In genomic region chr10:63829573-63830149, GRCh38 we compare ENCODE assay signal across 13 cellular contexts.
A peak's percentile ranks its signal among the peaks of the same experiment; 100 is the strongest.
DNase-seq lines count a peak whose midpoint lies in the region; ATAC-seq, FAIRE-seq and TF ChIP-seq lines count a peak whose summit lies in the region.
"Had no signal": no experiment of that assay in that cellular context is flagged by ENCODE, and none has a peak within 500 bp of the region (broad histone marks: within the 10 kb centered on the region; RNA-seq: fewer than 3 reads in every experiment).

No MANE protein-coding gene starts in this region.

- DNase-seq in H7 (peak; percentile 8), H1 (ENCODE audit: low read depth in 1 of 2, low spot score in 2 of 2) (no peak), mesendoderm (peak; percentile 35), cerebellar nuclear complex (lab: John Stamatoyannopoulos, UW) (no peak), NCI-H1105 (lab: John Stamatoyannopoulos, UW) (no peak), activated gamma-delta T cell treated with Interleukin-2 at 50 U/mL for 16 hours (no peak)
- DNase-seq: ACHN; CD4-positive, CD25-positive, alpha-beta regulatory T cell; DMS53 had no signal

- H3K27ac ChIP-seq in H1 (ENCODE audit: low read depth, low read length) (no peak overlapping the region), mesendoderm (ENCODE audit: low read depth, low read length) (no peak overlapping the region)
- H3K27ac ChIP-seq: BLaER1 treated with 17β-estradiol and CSF1 and Interleukin-3, amounts not matched to agents 10 nM and 100 nM; KMS-11 had no signal

- H2BK15ac ChIP-seq in H1 (ENCODE audit: low read length) (no peak overlapping the region), mesendoderm (replicated peaks; ENCODE audit: low read depth) (no peak overlapping the region)

- TF ChIP-seq POLR2A in H1 (IDR thresholded peaks at IDR 0.05; ENCODE audit: control extremely low read depth in 1 of 2, low read depth in 2 of 2, low read length in 2 of 2): no peak

- no peak overlapping the region for H2BK12ac ChIP-seq in H1 (ENCODE audit: low read depth, low read length)

- no peaks in the 10 kb centered on the region for H3K9me3 ChIP-seq in H1 (ENCODE audit: insufficient read depth in 2 of 2, low read depth in 1 of 2, low read length in 1 of 2)
- H3K9me3 ChIP-seq: BLaER1 treated with 17β-estradiol and CSF1 and Interleukin-3, amounts not matched to agents 10 nM and 100 nM had no signal

- no peak overlapping the region for H2BK20ac ChIP-seq in H1 (ENCODE audit: low read length)

- no peaks in the 10 kb centered on the region for H3K27me3 ChIP-seq in H7 (ENCODE audit: control insufficient read depth, insufficient read depth, low read length)
- no peaks in the 10 kb centered on the region for H3K27me3 ChIP-seq in H1 (replicated peaks in 1 of 4; ENCODE audit: control insufficient read depth in 3 of 4, extremely low read depth in 1 of 4, insufficient read depth in 3 of 4, low read length in 3 of 4)
- no peaks in the 10 kb centered on the region for H3K27me3 ChIP-seq in mesendoderm (ENCODE audit: insufficient read depth, low read length, poor library complexity)
- H3K27me3 ChIP-seq: BLaER1 treated with 17β-estradiol and CSF1 and Interleukin-3, amounts not matched to agents 10 nM and 100 nM had no signal

- H4K8ac ChIP-seq in H1 (ENCODE audit: extremely low read depth, insufficient read depth, low read length): no peak overlapping the region
- no peak overlapping the region for H4K8ac ChIP-seq in mesendoderm (ENCODE audit: low read depth, low read length)

- H3K14ac ChIP-seq in H1 (ENCODE audit: insufficient read length): no peak overlapping the region

- peak overlapping the region; percentile 59; the same call in 1 of the 2 replicates for H2AFZ ChIP-seq in H1 (ENCODE audit: low read length)

- H3K79me2 ChIP-seq in H1 (ENCODE audit: control insufficient read depth in 1 of 2, insufficient read depth in 2 of 2, low read length in 2 of 2) (no peaks in the 10 kb centered on the region), mesendoderm (ENCODE audit: control insufficient read depth, insufficient read depth, low read length) (no peaks in the 10 kb centered on the region)

- H2AK5ac ChIP-seq in H1 (ENCODE audit: low read depth, low read length): no peak overlapping the region
- H2AK5ac ChIP-seq in mesendoderm (ENCODE audit: low read length): no peak overlapping the region

- H3K4me3 ChIP-seq in H7 (ENCODE audit: insufficient read depth, low read depth, low read length) (no peak overlapping the region), H1 (ENCODE audit: extremely low read depth in 1 of 4, insufficient read depth in 2 of 4, low read depth in 3 of 4, low read length in 4 of 4) (no peak overlapping the region), mesendoderm (ENCODE audit: low read length) (no peak overlapping the region)
- H3K4me3 ChIP-seq: BLaER1 treated with 17β-estradiol and CSF1 and Interleukin-3, amounts not matched to agents 10 nM and 100 nM had no signal

- peaks cover 0 to 7% (median 2%) of the 10 kb centered on the region in 4 experiments; a peak in 5 of 7 replicates for H3K4me1 ChIP-seq in H1 (replicated peaks in 1 of 4; ENCODE audit: control insufficient read depth in 3 of 4, insufficient read depth in 4 of 4, low read length in 3 of 4)
- peaks cover 2% of the 10 kb centered on the region for H3K4me1 ChIP-seq in mesendoderm (ENCODE audit: control insufficient read depth, low read depth, low read length)

- WGBS in H1 (ENCODE audit: extremely low coverage in 1 of 2, insufficient coverage in 1 of 2, insufficient read length in 1 of 2, insufficient replicate concordance in 2 of 2, low coverage in 1 of 2, low lambda C conversion rate in 2 of 2, missing lambda C conversion rate in 1 of 2), 2 experiments: 61% methylated on average over 5 of the region's 5 CpGs; no CpG with 5 or more reads in 1 of the 2 experiments
- WGBS in mesendoderm (ENCODE audit: extremely low coverage, insufficient coverage, low lambda C conversion rate): no CpG with 5 or more reads among the region's 5 CpGs

- no peak for TF ChIP-seq RAD21 in H1 (IDR thresholded peaks at IDR 0.05 in 1 of 2, conservative IDR thresholded peaks at IDR 0.05 in 1 of 2; ENCODE audit: low read depth in 2 of 2, low read length in 2 of 2)

- H2BK5ac ChIP-seq in H1 (ENCODE audit: low read depth, low read length): no peak overlapping the region
- H2BK5ac ChIP-seq in mesendoderm (ENCODE audit: low read length): no peak overlapping the region

- CTCF ChIA-PET in H1 (lab: Charles Lee; ENCODE audit: partially characterized antibody): interaction anchor here (1.2 to 2.5 kb wide), 3 partner anchors 10 to 12 kb away, joined by 3 to 18 read pairs (median 6); no protein-coding TSS in a partner anchor

- no peaks in the 10 kb centered on the region for H3K36me3 ChIP-seq in H7 (replicated peaks; ENCODE audit: control insufficient read depth, insufficient read depth, low read length)
- H3K36me3 ChIP-seq in H1 (ENCODE audit: control insufficient read depth in 2 of 4, insufficient read depth in 4 of 4, low read length in 3 of 4): no peaks in the 10 kb centered on the region
- H3K36me3 ChIP-seq in mesendoderm (ENCODE audit: control insufficient read depth, insufficient read depth, low read length): no peaks in the 10 kb centered on the region
- H3K36me3 ChIP-seq: BLaER1 treated with 17β-estradiol and CSF1 and Interleukin-3, amounts not matched to agents 10 nM and 100 nM had no signal

- POLR2A ChIA-PET in H1 (lab: Charles Lee; ENCODE audit: partially characterized antibody): interaction anchor here (0.9 kb wide), 1 partner anchor 200 kb away, joined by 3 read pairs; no protein-coding TSS in a partner anchor

- ATAC-seq in HG02571 (IDR thresholded peaks at IDR 0.05; ENCODE audit: unreplicated experiment): no peak
- ATAC-seq: HCT116 had no signal

- no peaks in the 10 kb centered on the region for H3K23me2 ChIP-seq in H1 (ENCODE audit: low read depth, low read length)

- no peak overlapping the region for H4K91ac ChIP-seq in H1 (replicated peaks; ENCODE audit: insufficient read length, low read length)

- no peak for TF ChIP-seq CTCF in H1 (IDR thresholded peaks at IDR 0.05; ENCODE audit: control extremely low read depth in 1 of 3, insufficient read depth in 1 of 3, low read depth in 1 of 3, low read length in 3 of 3)

- no peak for TF ChIP-seq EP300 in H1 (IDR thresholded peaks at IDR 0.05; ENCODE audit: borderline replicate concordance in 1 of 2, low read depth in 2 of 2, low read length in 2 of 2)

- no peak overlapping the region for H3K23ac ChIP-seq in H1 (ENCODE audit: insufficient read length)
- no peak overlapping the region for H3K23ac ChIP-seq in mesendoderm (ENCODE audit: low read length)

- H3K79me1 ChIP-seq in H1 (ENCODE audit: low read depth, low read length) (no peaks in the 10 kb centered on the region), mesendoderm (ENCODE audit: low read length) (no peaks in the 10 kb centered on the region)

- H3K4ac ChIP-seq in H1 (replicated peaks; ENCODE audit: insufficient read length, low read depth, low read length) (no peak overlapping the region), mesendoderm (ENCODE audit: low read depth, low read length) (no peak overlapping the region)

- no peaks in the 10 kb centered on the region for H4K20me1 ChIP-seq in H1 (replicated peaks in 1 of 2; ENCODE audit: control insufficient read depth in 1 of 2, insufficient read depth in 2 of 2, low read length in 2 of 2)
- H4K20me1 ChIP-seq: BLaER1 treated with 17β-estradiol and CSF1 and Interleukin-3, amounts not matched to agents 10 nM and 100 nM had no signal

- H3K18ac ChIP-seq in H1 (ENCODE audit: extremely low read depth, low read length): no peak overlapping the region
- H3K18ac ChIP-seq in mesendoderm (ENCODE audit: low read length): no peak overlapping the region

- H3K9ac ChIP-seq in H1 (replicated peaks in 1 of 4; ENCODE audit: extremely low read depth in 1 of 4, low read depth in 3 of 4, low read length in 3 of 4) (no peak overlapping the region), mesendoderm (ENCODE audit: low read length) (no peak overlapping the region)
- H3K9ac ChIP-seq: BLaER1 treated with 17β-estradiol and CSF1 and Interleukin-3, amounts not matched to agents 10 nM and 100 nM; KMS-11 had no signal

- H3K4me2 ChIP-seq in H1 (ENCODE audit: insufficient read depth in 1 of 2, low read depth in 2 of 2, low read length in 2 of 2) (no peak overlapping the region; a peak in 1 of 4 replicates), mesendoderm (ENCODE audit: low read length) (no peak overlapping the region)
- H3K4me2 ChIP-seq: BLaER1 treated with 17β-estradiol and CSF1 and Interleukin-3, amounts not matched to agents 10 nM and 100 nM; KMS-11 had no signal

- H3K56ac ChIP-seq in H1 (replicated peaks; ENCODE audit: insufficient read length, low read depth, low read length) (no peak overlapping the region), mesendoderm (ENCODE audit: low read length) (no peak overlapping the region)

- H4K5ac ChIP-seq in H1 (ENCODE audit: insufficient read length, low read depth, low read length) (no peak overlapping the region), mesendoderm (ENCODE audit: low read length) (no peak overlapping the region)

- H2BK120ac ChIP-seq in H1 (replicated peaks; ENCODE audit: low read depth, low read length) (no peak overlapping the region), mesendoderm (ENCODE audit: low read depth, low read length) (no peak overlapping the region)

- no peak for FAIRE-seq in H1 (lab: Jason Lieb, UNC)

TF ChIP-seq in H1, 55 proteins besides CTCF, POLR2A, EP300 and RAD21:
- TF ChIP-seq JUN (IDR thresholded peaks at IDR 0.05; ENCODE audit: low read depth, low read length) (no peak), ATF3 (IDR thresholded peaks at IDR 0.05; ENCODE audit: insufficient read depth, low read depth, low read length) (no peak), SRF (IDR thresholded peaks at IDR 0.05; ENCODE audit: low read depth, low read length) (no peak), TAF1 (IDR thresholded peaks at IDR 0.05; ENCODE audit: low read depth, low read length) (no peak), CEBPB (IDR thresholded peaks at IDR 0.05; ENCODE audit: low read depth, low read length) (no peak), SIN3A (conservative IDR thresholded peaks at IDR 0.05 in 1 of 2, IDR thresholded peaks at IDR 0.05 in 1 of 2; ENCODE audit: low read depth in 1 of 2, low read length in 2 of 2) (no peak), SP2 (IDR thresholded peaks at IDR 0.05; ENCODE audit: low read length) (no peak), PHF8 (conservative IDR thresholded peaks at IDR 0.05; ENCODE audit: low read depth, low read length) (no peak), HDAC6 (IDR thresholded peaks at IDR 0.05; ENCODE audit: low read depth, low read length) (no peak), CHD2 (IDR thresholded peaks at IDR 0.05; ENCODE audit: low read length) (no peak), NRF1 (IDR thresholded peaks at IDR 0.05; ENCODE audit: low read depth, low read length) (no peak), KDM1A (IDR thresholded peaks at IDR 0.05; ENCODE audit: borderline replicate concordance, low read length) (no peak)

Comparison
In these comparisons a context has a peak if more than half of its experiments do, and no peak if none do; other contexts are left out.
1. DNase-seq: peak in H7 (single experiment) and mesendoderm (single experiment); none in H1 (0 of 2), cerebellar nuclear complex (0 of 2), NCI-H1105 (single experiment) and activated gamma-delta T cell treated with Interleukin-2 at 50 U/mL for 16 hours (single experiment).